Comparison of ENCODE assay signal across 1 cellular context in the genomic region with DNA sequence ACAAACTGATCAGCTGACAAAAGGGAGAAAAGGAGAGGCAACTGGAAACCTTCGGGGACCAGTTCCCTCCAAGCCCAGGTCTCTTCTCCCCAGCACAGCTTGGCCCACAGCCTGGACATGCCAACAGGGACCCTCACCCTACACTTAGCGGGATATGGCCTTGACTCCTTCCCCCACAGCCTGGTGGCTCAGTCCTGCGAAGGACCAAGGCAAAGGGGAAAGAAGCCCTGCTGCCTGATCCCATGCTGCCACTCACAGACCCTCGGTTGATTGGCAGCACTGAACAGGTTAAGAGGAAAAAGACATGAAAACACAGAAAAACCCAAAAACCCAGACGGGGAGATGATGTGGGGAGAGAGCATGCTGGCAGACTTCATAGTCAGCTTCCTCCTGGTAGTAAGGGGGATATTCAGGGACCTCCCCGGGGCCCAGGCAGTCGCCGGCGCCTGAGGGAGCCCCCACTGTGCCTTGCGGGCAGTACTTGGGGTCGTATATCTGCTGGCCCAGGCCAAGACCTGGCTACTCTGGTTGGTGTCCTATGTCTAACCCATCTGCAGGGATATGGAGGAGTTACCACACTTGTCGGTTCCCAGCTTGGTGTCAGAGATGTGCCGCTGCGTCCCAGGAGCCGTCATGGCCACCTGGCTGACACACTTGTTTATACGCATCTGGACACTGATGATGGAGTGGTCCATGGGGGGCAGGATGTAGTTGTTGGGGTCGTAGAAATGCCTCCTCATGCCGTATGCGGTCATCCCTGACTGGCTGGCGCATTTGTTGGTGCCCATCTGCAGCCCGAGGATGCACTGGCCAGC.
TF ChIP-seq lines count a peak whose summit lies in the region.

No MANE protein-coding gene starts in this region.

TF ChIP-seq in HEK293, 187 proteins besides CTCF, POLR2A, EP300 and RAD21 (continued from another document):
- TF ChIP-seq TSHZ1 (tag by site-specific recombination; IDR thresholded peaks at IDR 0.05; ENCODE audit: borderline replicate concordance) = no peak
